19 cellular contexts compared by ENCODE assay signal in genomic region chr15:64710664-64711441, GRCh38.
DNase-seq lines count a peak whose midpoint lies in the region; ATAC-seq, FAIRE-seq and TF ChIP-seq lines count a peak whose summit lies in the region.
"Had no signal": no experiment of that assay in that cellular context is flagged by ENCODE, and none has a peak within 500 bp of the region (broad histone marks: within the 10 kb centered on the region; RNA-seq: fewer than 3 reads in every experiment).

No MANE protein-coding gene starts in this region.

- H3K27ac Mint-ChIP-seq in stimulated activated naive CD8-positive, alpha-beta T cell treated with anti-CD3 and anti-CD28 coated beads, Interleukin-15, amount 100 ng/mL, for 72 hours: no peak overlapping the region
- H3K27ac Mint-ChIP-seq in neural crest cell (ENCODE audit: unreplicated experiment): peak overlapping the region; percentile 28
- H3K27ac Mint-ChIP-seq: B cell; CD8-positive, alpha-beta T cell had no signal

- H3K27ac ChIP-seq in cingulate gyrus (ENCODE audit: low read depth, low read length): peak overlapping the region; percentile 10
- H3K27ac ChIP-seq: BLaER1 treated with 17β-estradiol and CSF1 and Interleukin-3, amounts not matched to agents 10 nM and 100 nM had no signal

- no peaks in the 10 kb centered on the region for H3K4me1 Mint-ChIP-seq in stimulated activated naive CD8-positive, alpha-beta T cell treated with anti-CD3 and anti-CD28 coated beads, Interleukin-15, amount 100 ng/mL, for 72 hours
- no peaks in the 10 kb centered on the region for H3K4me1 Mint-ChIP-seq in neural crest cell
- H3K4me1 Mint-ChIP-seq: B cell had no signal

- ATAC-seq in stimulated activated naive CD8-positive, alpha-beta T cell treated with anti-CD3 and anti-CD28 coated beads, Interleukin-15, Interleukin-2, amounts not matched to agents 100 U/mL and 50 U/mL, for 24 hours: peak; percentile 59
- no peak for ATAC-seq in stimulated activated naive CD8-positive, alpha-beta T cell treated with anti-CD3 and anti-CD28 coated beads, Interleukin-15, amount 100 ng/mL, for 72 hours
- ATAC-seq: CD8-positive, alpha-beta T cell; HCT116 had no signal

- H3K9me3 Mint-ChIP-seq in stimulated activated naive CD8-positive, alpha-beta T cell treated with anti-CD3 and anti-CD28 coated beads, Interleukin-15, amount 100 ng/mL, for 72 hours: no peaks in the 10 kb centered on the region
- no peaks in the 10 kb centered on the region for H3K9me3 Mint-ChIP-seq in neural crest cell
- H3K9me3 Mint-ChIP-seq: CD8-positive, alpha-beta T cell had no signal

- FAIRE-seq in frontal cortex (lab: Jason Lieb, UNC): no peak
- FAIRE-seq: HTR-8/SVneo had no signal

- no peaks in the 10 kb centered on the region for H3K27me3 Mint-ChIP-seq in stimulated activated naive CD8-positive, alpha-beta T cell treated with anti-CD3 and anti-CD28 coated beads, Interleukin-15, amount 100 ng/mL, for 72 hours
- H3K27me3 Mint-ChIP-seq in neural crest cell (ENCODE audit: low read depth): no peaks in the 10 kb centered on the region
- H3K27me3 Mint-ChIP-seq: B cell had no signal

- peaks cover 7% of the 10 kb centered on the region for H3K36me3 Mint-ChIP-seq in neural crest cell (ENCODE audit: low read depth)
- H3K36me3 Mint-ChIP-seq: CD8-positive, alpha-beta T cell had no signal

- TF ChIP-seq CTCF in neural crest cell (conservative IDR thresholded peaks at IDR 0.05): no peak

- DNase-seq in NCI-H82 (lab: John Stamatoyannopoulos, UW): peak; percentile 65
- no peak for DNase-seq in NCI-H82 treated with DMSO at 0.1 percent for 48 hours (lab: John Stamatoyannopoulos, UW; ENCODE audit: unreplicated experiment)
- DNase-seq in stimulated activated naive CD8-positive, alpha-beta T cell treated with anti-CD3 and anti-CD28 coated beads, Interleukin-15, Interleukin-2, amounts not matched to agents 100 U/mL and 50 U/mL, for 24 hours: no peak
- no peak for DNase-seq in stimulated activated naive CD8-positive, alpha-beta T cell treated with anti-CD3 and anti-CD28 coated beads, Interleukin-15, amount 100 ng/mL, for 72 hours
- DNase-seq in neural crest cell (ENCODE audit: low read depth, low spot score): no peak
- DNase-seq in mucosa of gallbladder (ENCODE audit: low spot score): no peak
- DNase-seq in frontal cortex (ENCODE audit: low spot score in 2 of 2): no peak
- DNase-seq: 8988T; Calu3; CD8-positive, alpha-beta T cell; DMS79 treated with DMSO at 0.1 percent for 48 hours; GF-D8; GOT3; H7 had no signal

- no peak overlapping the region for H3K4me3 Mint-ChIP-seq in stimulated activated naive CD8-positive, alpha-beta T cell treated with anti-CD3 and anti-CD28 coated beads, Interleukin-15, amount 100 ng/mL, for 72 hours
- peak overlapping the region; percentile 1 for H3K4me3 Mint-ChIP-seq in neural crest cell
- H3K4me3 Mint-ChIP-seq: B cell; CD8-positive, alpha-beta T cell had no signal
